In the genomic region with DNA sequence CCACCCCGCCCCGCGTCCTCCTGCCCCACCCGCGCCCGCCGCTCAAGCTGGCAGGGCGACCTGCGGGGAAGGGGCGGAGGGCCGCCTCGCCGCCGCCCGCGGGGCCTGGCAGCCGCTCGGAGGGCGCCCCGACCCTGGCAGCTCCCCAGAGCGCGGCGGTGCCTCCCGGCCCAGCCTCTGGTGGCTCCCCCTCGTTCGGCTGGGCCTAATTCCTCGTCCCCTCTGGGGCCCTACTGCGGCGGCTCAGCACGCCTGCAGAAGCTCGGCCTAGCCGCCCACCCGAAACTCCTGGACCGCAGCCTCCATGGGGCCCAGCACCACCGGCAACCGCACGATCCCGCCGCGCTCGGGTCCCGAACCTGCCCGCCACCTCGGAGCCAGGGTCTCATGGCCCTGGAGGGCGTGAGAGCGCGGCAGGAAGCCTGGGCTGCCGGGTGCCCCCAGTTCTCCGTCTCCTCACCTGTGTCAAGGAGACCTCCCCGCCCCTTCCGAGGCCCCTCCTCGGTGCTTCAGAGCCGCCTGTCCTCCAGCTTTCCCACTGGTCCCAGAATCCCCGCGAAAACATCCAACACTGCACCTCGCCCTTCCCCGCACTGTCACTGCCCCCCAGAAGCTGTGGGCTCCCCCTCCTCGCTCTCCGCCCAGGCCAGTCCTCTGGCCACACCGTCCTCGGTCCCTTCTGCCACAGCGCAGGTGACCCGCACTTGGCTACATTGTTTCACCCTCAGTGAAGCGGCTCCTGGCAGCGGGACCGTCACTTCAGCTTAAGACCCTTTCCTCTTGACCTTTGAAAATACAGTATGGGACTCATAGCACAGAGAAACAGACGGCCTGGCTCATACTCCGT, we compare ENCODE assay signal across 18 cellular contexts. TPM values are rescaled to one million over a fixed set of nuclear protein-coding genes. Genes with fewer than 3 reads are reported as not detected.
A peak's percentile ranks its signal among the peaks of the same experiment; 100 is the strongest.
DNase-seq lines count a peak whose midpoint lies in the region; ATAC-seq and TF ChIP-seq lines count a peak whose summit lies in the region.
"Had no signal": no experiment of that assay in that cellular context is flagged by ENCODE, and none has a peak within 500 bp of the region (broad histone marks: within the 10 kb centered on the region; RNA-seq: fewer than 3 reads in every experiment).

No MANE protein-coding gene starts in this region.

- H3K27me3 ChIP-seq in GM23338 (ENCODE audit: insufficient read depth): peaks cover 83% of the 10 kb centered on the region
- peaks cover 74% of the 10 kb centered on the region for H3K27me3 ChIP-seq in neural cell (ENCODE audit: insufficient read depth, low read depth, low read length)

- no peaks in the 10 kb centered on the region for H3K36me3 Mint-ChIP-seq in T-helper 2 cell treated with Interferon-gamma antibody and Interleukin-4, amounts not matched to agents 5 μg/mL and 100 μg/mL, for 36 hours (ENCODE audit: low read depth)
- H3K36me3 Mint-ChIP-seq in GM23338 (ENCODE audit: low read depth): peaks cover 3% of the 10 kb centered on the region; the same call in 1 of the 3 replicates
- H3K36me3 Mint-ChIP-seq in central memory CD8-positive, alpha-beta T cell (ENCODE audit: insufficient read depth): no peaks in the 10 kb centered on the region

- TF ChIP-seq EP300 in neural cell (conservative IDR thresholded peaks at IDR 0.05; ENCODE audit: poor library complexity, severe bottlenecking): no peak

- no peaks in the 10 kb centered on the region; the same call in 1 of the 2 replicates for H3K4me1 ChIP-seq in GM23338 (ENCODE audit: insufficient read depth)
- H3K4me1 ChIP-seq: colonic mucosa had no signal

- H3K27ac ChIP-seq in GM23338 (ENCODE audit: low read depth): no peak overlapping the region
- no peak overlapping the region for H3K27ac ChIP-seq in neural cell (ENCODE audit: low read length)
- H3K27ac ChIP-seq: colonic mucosa had no signal

- no peak overlapping the region for H3K9ac ChIP-seq in neural cell (ENCODE audit: low read length)

- H3K79me2 ChIP-seq in GM23338 (replicated peaks; ENCODE audit: insufficient read depth) (no peaks in the 10 kb centered on the region), neural cell (replicated peaks; ENCODE audit: insufficient read depth, low read length) (no peaks in the 10 kb centered on the region)

- H3K27ac Mint-ChIP-seq in T-helper 2 cell treated with Interferon-gamma antibody and Interleukin-4, amounts not matched to agents 5 μg/mL and 100 μg/mL, for 36 hours: no peak overlapping the region
- no peak overlapping the region for H3K27ac Mint-ChIP-seq in GM23338
- H3K27ac Mint-ChIP-seq in central memory CD8-positive, alpha-beta T cell (ENCODE audit: low read depth): no peak overlapping the region

- no peaks in the 10 kb centered on the region for H3K36me3 ChIP-seq in GM23338 (ENCODE audit: insufficient read depth)
- H3K36me3 ChIP-seq in neural cell (ENCODE audit: insufficient read depth, low read length): no peaks in the 10 kb centered on the region
- H3K36me3 ChIP-seq: colonic mucosa had no signal

- H3K4me1 Mint-ChIP-seq in T-helper 2 cell treated with Interferon-gamma antibody and Interleukin-4, amounts not matched to agents 5 μg/mL and 100 μg/mL, for 36 hours (ENCODE audit: low read depth): peaks cover 3% of the 10 kb centered on the region
- peaks cover 19% of the 10 kb centered on the region for H3K4me1 Mint-ChIP-seq in GM23338
- peaks cover 6% of the 10 kb centered on the region for H3K4me1 Mint-ChIP-seq in central memory CD8-positive, alpha-beta T cell

- TF ChIP-seq CTCF in GM23338 (conservative IDR thresholded peaks at IDR 0.05; ENCODE audit: low read depth in 2 of 2) (no peak), neural cell (IDR thresholded peaks at IDR 0.05; ENCODE audit: poor library complexity, severe bottlenecking) (no peak)

- H3K4me3 Mint-ChIP-seq in T-helper 2 cell treated with Interferon-gamma antibody and Interleukin-4, amounts not matched to agents 5 μg/mL and 100 μg/mL, for 36 hours: peak overlapping the region; percentile 69
- H3K4me3 Mint-ChIP-seq in GM23338: peak overlapping the region; percentile 65
- H3K4me3 Mint-ChIP-seq in central memory CD8-positive, alpha-beta T cell: peak overlapping the region; percentile 68

- peaks cover 59% of the 10 kb centered on the region for H3K27me3 Mint-ChIP-seq in T-helper 2 cell treated with Interferon-gamma antibody and Interleukin-4, amounts not matched to agents 5 μg/mL and 100 μg/mL, for 36 hours (ENCODE audit: low read depth)
- peaks cover 71% of the 10 kb centered on the region for H3K27me3 Mint-ChIP-seq in GM23338 (ENCODE audit: insufficient read depth, low read depth, poor library complexity)
- peaks cover 46% of the 10 kb centered on the region for H3K27me3 Mint-ChIP-seq in central memory CD8-positive, alpha-beta T cell

- no peak for DNase-seq in T-helper 2 cell treated with Interferon-gamma antibody and Interleukin-4, amounts not matched to agents 5 μg/mL and 100 μg/mL, for 36 hours (ENCODE audit: low spot score)
- DNase-seq in T-helper 2 cell (no peak), GM23338 (ENCODE audit: low spot score) (no peak), dermis blood vessel endothelial cell (no peak), NCI-H345 (lab: John Stamatoyannopoulos, UW) (no peak)
- DNase-seq in central memory CD8-positive, alpha-beta T cell (ENCODE audit: low spot score in 2 of 2): no peak
- DNase-seq: anterior cingulate cortex; colonic mucosa; KG1; kidney; NCI-H1417; NCI-H2227 treated with DMSO at 0.1 percent for 48 hours; SIG-M5; stimulated activated CD4-positive, alpha-beta T cell treated with anti-CD3 and anti-CD28 coated beads, Interleukin-12 subunit alpha, Interleukin-12 subunit beta, amount 100 ng/mL, for 4 hours had no signal

- H3K9me3 Mint-ChIP-seq in T-helper 2 cell treated with Interferon-gamma antibody and Interleukin-4, amounts not matched to agents 5 μg/mL and 100 μg/mL, for 36 hours: no peaks in the 10 kb centered on the region
- H3K9me3 Mint-ChIP-seq in GM23338: peaks cover 10% of the 10 kb centered on the region; the same call in 2 of the 3 replicates
- no peaks in the 10 kb centered on the region for H3K9me3 Mint-ChIP-seq in central memory CD8-positive, alpha-beta T cell

- peak overlapping the region; percentile 73 for H3K4me2 ChIP-seq in GM23338
- no peak overlapping the region for H3K4me2 ChIP-seq in neural cell (ENCODE audit: low read length)

- peak overlapping the region; percentile 47 for H3K4me3 ChIP-seq in GM23338
- no peak overlapping the region for H3K4me3 ChIP-seq in neural cell (ENCODE audit: low read length)
- H3K4me3 ChIP-seq: colonic mucosa had no signal

- no peaks in the 10 kb centered on the region for H4K20me1 ChIP-seq in GM23338 (replicated peaks; ENCODE audit: insufficient read depth)
- H4K20me1 ChIP-seq in neural cell (ENCODE audit: insufficient read depth): no peaks in the 10 kb centered on the region

- peaks cover 6% of the 10 kb centered on the region for H3K9me3 ChIP-seq in neural cell (ENCODE audit: low read length)
- H3K9me3 ChIP-seq: colonic mucosa had no signal

- no peaks in the 10 kb centered on the region for H3K9me2 ChIP-seq in GM23338 (ENCODE audit: insufficient read depth)
- H3K9me2 ChIP-seq in neural cell (ENCODE audit: insufficient read depth, low read length): no peaks in the 10 kb centered on the region

- no peak for TF ChIP-seq RAD21 in neural cell (conservative IDR thresholded peaks at IDR 0.05)

- H2AFZ ChIP-seq in GM23338 (peak overlapping the region; percentile 63; the same call in 1 of the 2 replicates), neural cell (ENCODE audit: low read depth, low read length) (no peak overlapping the region)

- ATAC-seq in GM23338 (peak; percentile 5; the same call in 2 of the 3 replicates), GM18873 (IDR thresholded peaks at IDR 0.05; ENCODE audit: low FRiP score, unreplicated experiment) (no peak)
- ATAC-seq in central memory CD8-positive, alpha-beta T cell (replicated peaks; ENCODE audit: extremely low read depth, poor library complexity, severe bottlenecking): no peak

- H3F3A ChIP-seq in GM23338 (replicated peaks; ENCODE audit: low read depth) (0 out of 2 replicates have a peak, but pooled peaks cover 18% of the 10 kb centered on the region), neural cell (ENCODE audit: insufficient read depth, low read length, poor library complexity, severe bottlenecking) (no peaks in the 10 kb centered on the region)

TF ChIP-seq in GM23338, 12 proteins besides CTCF, POLR2A, EP300 and RAD21:
- TF ChIP-seq STAT1 (IDR thresholded peaks at IDR 0.05; ENCODE audit: unreplicated experiment) (no peak), EZH2 (IDR thresholded peaks at IDR 0.05; ENCODE audit: low read depth, unreplicated experiment) (peak; percentile 89)

TF ChIP-seq in neural cell, 6 proteins besides CTCF, POLR2A, EP300 and RAD21:
- TF ChIP-seq EZH2 (IDR thresholded peaks at IDR 0.05; ENCODE audit: borderline replicate concordance, insufficient read depth, low read length, poor library complexity, severe bottlenecking) (peak; percentile 97), TAF1 (IDR thresholded peaks at IDR 0.05; ENCODE audit: low read depth) (no peak)

RNA-seq across cellular contexts. Expression of gene GSC2, which starts 0.6 kb away (rescaled TPM):
- total RNA-seq in GM23338 (2014; rRNA removed; shearing (Covaris generic)): not detected in 2 replicates
- polyA plus RNA-seq in GM23338 (2016; fragmentation: Nextera tagmentation; extraction: Ambion mirVana) (not detected in 2 replicates), neural cell (not detected in 2 replicates)
- not detected in 2 replicates for polyA minus RNA-seq in neural cell
- total RNA-seq in dermis blood vessel endothelial cell: not detected in 2 replicates
- total RNA-seq: colonic mucosa, esophagus mucosa, kidney had no signal

RNA-seq across cellular contexts. Expression of gene ESS2, which starts 6.3 kb away (rescaled TPM):
- 18.4 and 21.6 TPM in 2 replicates for total RNA-seq in GM23338 (2014; rRNA removed; shearing (Covaris generic))
- polyA plus RNA-seq in GM23338 (2016; fragmentation: Nextera tagmentation; extraction: Ambion mirVana) (12.3 and 15.2 TPM in 2 replicates), neural cell (27.6 and 28.0 TPM in 2 replicates)
- 21.8 and 28.5 TPM in 2 replicates for polyA minus RNA-seq in neural cell
- total RNA-seq in dermis blood vessel endothelial cell: 12.7 and 14.6 TPM in 2 replicates

RNA-seq across cellular contexts. Expression of gene TSSK2, which starts 19.6 kb away (rescaled TPM):
- total RNA-seq in GM23338 (2014; rRNA removed; shearing (Covaris generic)): not detected in 2 replicates
- polyA plus RNA-seq in GM23338 (2016; fragmentation: Nextera tagmentation; extraction: Ambion mirVana): not detected in 2 replicates
- 0.26 TPM in 1 of 2 replicates, not detected in the other for polyA plus RNA-seq in neural cell
- 0.35 TPM in 1 of 2 replicates, not detected in the other for polyA minus RNA-seq in neural cell
- not detected in 2 replicates for total RNA-seq in dermis blood vessel endothelial cell
- total RNA-seq: colonic mucosa, esophagus mucosa, kidney, temporal lobe had no signal

RNA-seq across cellular contexts. Expression of gene SLC25A1, which starts 27.8 kb away (rescaled TPM):
- 210 and 242 TPM in 2 replicates for total RNA-seq in GM23338 (2014; rRNA removed; shearing (Covaris generic))
- polyA plus RNA-seq in GM23338 (2016; fragmentation: Nextera tagmentation; extraction: Ambion mirVana) (141 and 145 TPM in 2 replicates), neural cell (81.4 and 89.2 TPM in 2 replicates)
- polyA minus RNA-seq in neural cell: 45.8 and 46.9 TPM in 2 replicates
- total RNA-seq in dermis blood vessel endothelial cell: 87.3 and 175 TPM in 2 replicates

RNA-seq across cellular contexts. Expression of gene DGCR2, which starts 28.5 kb away (rescaled TPM):
- total RNA-seq in GM23338 (2014; rRNA removed; shearing (Covaris generic)): 59.3 and 83.0 TPM in 2 replicates
- polyA plus RNA-seq in GM23338 (2016; fragmentation: Nextera tagmentation; extraction: Ambion mirVana) (18.5 and 21.0 TPM in 2 replicates), neural cell (67.1 and 67.7 TPM in 2 replicates)
- 86.9 and 111 TPM in 2 replicates for polyA minus RNA-seq in neural cell
- 56.2 and 71.2 TPM in 2 replicates for total RNA-seq in dermis blood vessel endothelial cell
